15 cellular contexts compared by ENCODE assay signal in the genomic region with DNA sequence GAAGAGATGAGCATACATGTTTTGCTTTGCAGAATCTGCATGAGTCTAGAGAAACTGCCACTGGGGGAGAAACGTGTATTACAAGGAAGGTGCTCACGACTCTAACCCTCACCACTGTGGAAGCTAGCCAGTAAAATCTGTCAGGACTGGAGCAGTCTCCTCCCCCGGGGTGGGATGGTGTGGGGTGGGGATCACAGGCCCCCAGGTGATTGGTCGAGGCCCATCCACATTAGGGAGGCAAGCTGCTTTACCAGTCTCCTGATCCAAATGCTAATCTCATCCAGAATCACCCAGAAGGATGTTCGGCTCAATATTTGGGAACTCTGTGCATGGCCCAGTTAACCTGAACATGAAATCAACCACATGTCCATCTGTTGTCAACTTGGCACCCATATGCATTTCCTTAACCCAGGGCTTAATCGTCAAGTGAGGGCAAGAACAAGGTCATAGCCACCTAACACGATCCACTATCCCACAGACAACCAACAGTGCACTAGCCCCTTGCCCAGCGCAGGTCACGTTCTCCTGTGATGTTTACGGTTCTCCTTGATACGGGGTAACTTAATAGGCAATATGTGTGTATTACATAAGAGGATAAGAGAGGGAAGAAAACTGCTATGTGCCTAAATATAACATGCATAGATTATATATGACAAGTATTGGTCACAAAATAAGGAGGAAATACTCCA. TPM values are rescaled to one million over a fixed set of nuclear protein-coding genes. Genes with fewer than 3 reads are reported as not detected.
DNase-seq lines count a peak whose midpoint lies in the region; ATAC-seq and TF ChIP-seq lines count a peak whose summit lies in the region.
"Had no signal": no experiment of that assay in that cellular context is flagged by ENCODE, and none has a peak within 500 bp of the region (broad histone marks: within the 10 kb centered on the region; RNA-seq: fewer than 3 reads in every experiment).

No MANE protein-coding gene starts in this region.

- H3K4me1 Mint-ChIP-seq in activated naive CD8-positive, alpha-beta T cell treated with anti-CD3 and anti-CD28 coated beads for 36 hours, result peaks cover 54% of the 10 kb centered on the region
- H3K4me1 Mint-ChIP-seq in activated naive CD8-positive, alpha-beta T cell treated with anti-CD3 and anti-CD28 coated beads, Interleukin-2, amount 50 U/mL, for 24 hours, result peaks cover 45% of the 10 kb centered on the region
- H3K4me1 Mint-ChIP-seq in WTC11, result peaks cover 77% of the 10 kb centered on the region

- CTCF ChIA-PET in WTC11 (lab: Charles Lee), result no interaction called here

- no peak for ATAC-seq in activated naive CD8-positive, alpha-beta T cell treated with anti-CD3 and anti-CD28 coated beads, Interleukin-2, amount 50 U/mL, for 24 hours
- ATAC-seq in WTC11 (peak; percentile 74), left cardiac atrium (peak; percentile 8 to 34), sciatic nerve (no peak), GM18873 (IDR thresholded peaks at IDR 0.05; ENCODE audit: low FRiP score, unreplicated experiment) (no peak), HG03196 (IDR thresholded peaks at IDR 0.05; ENCODE audit: unreplicated experiment) (no peak)
- ATAC-seq: stimulated activated naive CD8-positive, alpha-beta T cell treated with anti-CD3 and anti-CD28 coated beads, Interleukin-15, amount 100 ng/mL, for 72 hours had no signal

- intact Hi-C loops in left cardiac atrium (cut with DNase I), result no loop called here
- intact Hi-C loops in sciatic nerve (cut with DNase I), result no loop called here

- H3K27me3 Mint-ChIP-seq in activated naive CD8-positive, alpha-beta T cell treated with anti-CD3 and anti-CD28 coated beads for 36 hours, result no peaks in the 10 kb centered on the region
- no peaks in the 10 kb centered on the region for H3K27me3 Mint-ChIP-seq in activated naive CD8-positive, alpha-beta T cell treated with anti-CD3 and anti-CD28 coated beads, Interleukin-2, amount 50 U/mL, for 24 hours
- H3K27me3 Mint-ChIP-seq in WTC11 (ENCODE audit: low read depth), result no peaks in the 10 kb centered on the region
- H3K27me3 Mint-ChIP-seq: stimulated activated naive CD8-positive, alpha-beta T cell treated with anti-CD3 and anti-CD28 coated beads, Interleukin-15, amount 100 ng/mL, for 72 hours had no signal

- H3K27ac Mint-ChIP-seq in activated naive CD8-positive, alpha-beta T cell treated with anti-CD3 and anti-CD28 coated beads for 36 hours, result peak overlapping the region; percentile 69
- no peak overlapping the region for H3K27ac Mint-ChIP-seq in activated naive CD8-positive, alpha-beta T cell treated with anti-CD3 and anti-CD28 coated beads, Interleukin-2, amount 50 U/mL, for 24 hours
- peak overlapping the region; percentile 86 for H3K27ac Mint-ChIP-seq in WTC11

- DNase-seq in activated naive CD8-positive, alpha-beta T cell treated with anti-CD3 and anti-CD28 coated beads for 36 hours, result no peak
- DNase-seq in activated naive CD8-positive, alpha-beta T cell treated with anti-CD3 and anti-CD28 coated beads, Interleukin-2, amount 50 U/mL, for 24 hours, result no peak
- no peak for DNase-seq in WTC11 (ENCODE audit: low spot score)
- no peak for DNase-seq in left cardiac atrium
- peak; percentile 42 for DNase-seq in sciatic nerve (ENCODE audit: low spot score)
- DNase-seq in NCI-H2081 (lab: John Stamatoyannopoulos, UW), result no peak
- DNase-seq: activated CD4-positive, alpha-beta T cell treated with anti-CD3 and anti-CD28 coated beads, Interleukin-2, amount 50 U/mL, for 48 hours; Caco-2; glutamatergic neuron; NCI-H524 treated with DMSO at 0.1 percent for 48 hours; stimulated activated CD4-positive, alpha-beta T cell treated with anti-CD3 and anti-CD28 coated beads, Interleukin-2, amount 100 ng/mL, for 24 hours; stimulated activated naive CD8-positive, alpha-beta T cell treated with anti-CD3 and anti-CD28 coated beads, Interleukin-15, amount 100 ng/mL, for 72 hours; transverse colon had no signal

- H3K36me3 Mint-ChIP-seq in activated naive CD8-positive, alpha-beta T cell treated with anti-CD3 and anti-CD28 coated beads for 36 hours, result peaks cover 25% of the 10 kb centered on the region
- peaks cover 50% of the 10 kb centered on the region for H3K36me3 Mint-ChIP-seq in activated naive CD8-positive, alpha-beta T cell treated with anti-CD3 and anti-CD28 coated beads, Interleukin-2, amount 50 U/mL, for 24 hours (ENCODE audit: low read depth)
- peaks cover 60% of the 10 kb centered on the region for H3K36me3 Mint-ChIP-seq in WTC11

- TF ChIP-seq CTCF in WTC11 (IDR thresholded peaks at IDR 0.05), result no peak

- no peaks in the 10 kb centered on the region for H3K9me3 Mint-ChIP-seq in activated naive CD8-positive, alpha-beta T cell treated with anti-CD3 and anti-CD28 coated beads for 36 hours
- H3K9me3 Mint-ChIP-seq in activated naive CD8-positive, alpha-beta T cell treated with anti-CD3 and anti-CD28 coated beads, Interleukin-2, amount 50 U/mL, for 24 hours, result no peaks in the 10 kb centered on the region
- H3K9me3 Mint-ChIP-seq in WTC11, result no peaks in the 10 kb centered on the region

- POLR2A ChIA-PET in WTC11 (lab: Charles Lee), result no interaction called here

- no peak overlapping the region for H3K4me3 Mint-ChIP-seq in activated naive CD8-positive, alpha-beta T cell treated with anti-CD3 and anti-CD28 coated beads for 36 hours
- no peak overlapping the region for H3K4me3 Mint-ChIP-seq in activated naive CD8-positive, alpha-beta T cell treated with anti-CD3 and anti-CD28 coated beads, Interleukin-2, amount 50 U/mL, for 24 hours
- H3K4me3 Mint-ChIP-seq in WTC11, result no peak overlapping the region
- H3K4me3 Mint-ChIP-seq: stimulated activated naive CD8-positive, alpha-beta T cell treated with anti-CD3 and anti-CD28 coated beads, Interleukin-15, amount 100 ng/mL, for 72 hours had no signal

TF ChIP-seq in WTC11, 78 proteins besides CTCF, POLR2A, EP300 and RAD21:
- TF ChIP-seq IRF2 (CRISPR knock-in tag; IDR thresholded peaks at IDR 0.05; ENCODE audit: borderline replicate concordance, low read depth) (no peak), SMAD4 (CRISPR knock-in tag; IDR thresholded peaks at IDR 0.05) (no peak), AFF4 (CRISPR knock-in tag; IDR thresholded peaks at IDR 0.05; ENCODE audit: borderline replicate concordance) (no peak), ZBTB21 (CRISPR knock-in tag; IDR thresholded peaks at IDR 0.05; ENCODE audit: borderline replicate concordance) (no peak), NR2C2 (CRISPR knock-in tag; IDR thresholded peaks at IDR 0.05) (no peak), ZNF423 (CRISPR knock-in tag; IDR thresholded peaks at IDR 0.05) (no peak)
- TF ChIP-seq, protein P1, sequence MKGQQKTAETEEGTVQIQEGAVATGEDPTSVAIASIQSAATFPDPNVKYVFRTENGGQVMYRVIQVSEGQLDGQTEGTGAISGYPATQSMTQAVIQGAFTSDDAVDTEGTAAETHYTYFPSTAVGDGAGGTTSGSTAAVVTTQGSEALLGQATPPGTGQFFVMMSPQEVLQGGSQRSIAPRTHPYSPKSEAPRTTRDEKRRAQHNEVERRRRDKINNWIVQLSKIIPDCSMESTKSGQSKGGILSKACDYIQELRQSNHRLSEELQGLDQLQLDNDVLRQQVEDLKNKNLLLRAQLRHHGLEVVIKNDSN (CRISPR knock-in tag; IDR thresholded peaks at IDR 0.05), result no peak

RNA-seq across cellular contexts. Expression of gene DNAJB6, which starts 40.8 kb away (rescaled TPM):
- total RNA-seq in activated naive CD8-positive, alpha-beta T cell treated with anti-CD3 and anti-CD28 coated beads for 36 hours, result 10 to 100 TPM; 77.5 to 78.0 TPM
- total RNA-seq in WTC11 (2021) (264 to 288 TPM (median 268 TPM) in 3 replicates), left cardiac atrium (100 to 1,000 TPM; 158 to 159 TPM), sciatic nerve (129 TPM)

Comparison
In these comparisons a context has a peak if more than half of its experiments do, and no peak if none do; other contexts are left out.
1. ATAC-seq: peak in WTC11 (single experiment) and left cardiac atrium (2 of 2); none in activated naive CD8-positive, alpha-beta T cell treated with anti-CD3 and anti-CD28 coated beads, Interleukin-2, amount 50 U/mL, for 24 hours (single experiment), sciatic nerve (single experiment), GM18873 (single experiment) and HG03196 (single experiment).